ENCODE assay signal across 1 cellular context in genomic region chr1:230158422-230159291, GRCh38.
TF ChIP-seq lines count a peak whose summit lies in the region.

No MANE protein-coding gene starts in this region.

TF ChIP-seq in HepG2, 621 proteins besides CTCF, POLR2A, EP300 and RAD21 (continued from another document):
- TF ChIP-seq, protein P1, sequence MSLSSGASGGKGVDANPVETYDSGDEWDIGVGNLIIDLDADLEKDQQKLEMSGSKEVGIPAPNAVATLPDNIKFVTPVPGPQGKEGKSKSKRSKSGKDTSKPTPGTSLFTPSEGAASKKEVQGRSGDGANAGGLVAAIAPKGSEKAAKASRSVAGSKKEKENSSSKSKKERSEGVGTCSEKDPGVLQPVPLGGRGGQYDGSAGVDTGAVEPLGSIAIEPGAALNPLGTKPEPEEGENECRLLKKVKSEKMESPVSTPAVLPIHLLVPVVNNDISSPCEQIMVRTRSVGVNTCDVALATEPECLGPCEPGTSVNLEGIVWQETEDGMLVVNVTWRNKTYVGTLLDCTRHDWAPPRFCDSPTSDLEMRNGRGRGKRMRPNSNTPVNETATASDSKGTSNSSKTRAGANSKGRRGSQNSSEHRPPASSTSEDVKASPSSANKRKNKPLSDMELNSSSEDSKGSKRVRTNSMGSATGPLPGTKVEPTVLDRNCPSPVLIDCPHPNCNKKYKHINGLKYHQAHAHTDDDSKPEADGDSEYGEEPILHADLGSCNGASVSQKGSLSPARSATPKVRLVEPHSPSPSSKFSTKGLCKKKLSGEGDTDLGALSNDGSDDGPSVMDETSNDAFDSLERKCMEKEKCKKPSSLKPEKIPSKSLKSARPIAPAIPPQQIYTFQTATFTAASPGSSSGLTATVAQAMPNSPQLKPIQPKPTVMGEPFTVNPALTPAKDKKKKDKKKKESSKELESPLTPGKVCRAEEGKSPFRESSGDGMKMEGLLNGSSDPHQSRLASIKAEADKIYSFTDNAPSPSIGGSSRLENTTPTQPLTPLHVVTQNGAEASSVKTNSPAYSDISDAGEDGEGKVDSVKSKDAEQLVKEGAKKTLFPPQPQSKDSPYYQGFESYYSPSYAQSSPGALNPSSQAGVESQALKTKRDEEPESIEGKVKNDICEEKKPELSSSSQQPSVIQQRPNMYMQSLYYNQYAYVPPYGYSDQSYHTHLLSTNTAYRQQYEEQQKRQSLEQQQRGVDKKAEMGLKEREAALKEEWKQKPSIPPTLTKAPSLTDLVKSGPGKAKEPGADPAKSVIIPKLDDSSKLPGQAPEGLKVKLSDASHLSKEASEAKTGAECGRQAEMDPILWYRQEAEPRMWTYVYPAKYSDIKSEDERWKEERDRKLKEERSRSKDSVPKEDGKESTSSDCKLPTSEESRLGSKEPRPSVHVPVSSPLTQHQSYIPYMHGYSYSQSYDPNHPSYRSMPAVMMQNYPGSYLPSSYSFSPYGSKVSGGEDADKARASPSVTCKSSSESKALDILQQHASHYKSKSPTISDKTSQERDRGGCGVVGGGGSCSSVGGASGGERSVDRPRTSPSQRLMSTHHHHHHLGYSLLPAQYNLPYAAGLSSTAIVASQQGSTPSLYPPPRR (CRISPR knock-in tag; IDR thresholded peaks at IDR 0.05; ENCODE audit: borderline replicate concordance), result peak; percentile 93
- peak; percentile 99 for TF ChIP-seq ARID5B (CRISPR knock-in tag; IDR thresholded peaks at IDR 0.05)
- 0 out of 2 replicates have a peak, but pooled peaks have one; percentile 31 for TF ChIP-seq STAT5B (CRISPR knock-in tag; IDR thresholded peaks at IDR 0.05)
- TF ChIP-seq MED13 (CRISPR knock-in tag; IDR thresholded peaks at IDR 0.05), result peak; percentile 70; the same call in 1 of the 2 replicates
- no peak for TF ChIP-seq RFX3 (CRISPR knock-in tag; IDR thresholded peaks at IDR 0.05)
- TF ChIP-seq, protein P2, sequence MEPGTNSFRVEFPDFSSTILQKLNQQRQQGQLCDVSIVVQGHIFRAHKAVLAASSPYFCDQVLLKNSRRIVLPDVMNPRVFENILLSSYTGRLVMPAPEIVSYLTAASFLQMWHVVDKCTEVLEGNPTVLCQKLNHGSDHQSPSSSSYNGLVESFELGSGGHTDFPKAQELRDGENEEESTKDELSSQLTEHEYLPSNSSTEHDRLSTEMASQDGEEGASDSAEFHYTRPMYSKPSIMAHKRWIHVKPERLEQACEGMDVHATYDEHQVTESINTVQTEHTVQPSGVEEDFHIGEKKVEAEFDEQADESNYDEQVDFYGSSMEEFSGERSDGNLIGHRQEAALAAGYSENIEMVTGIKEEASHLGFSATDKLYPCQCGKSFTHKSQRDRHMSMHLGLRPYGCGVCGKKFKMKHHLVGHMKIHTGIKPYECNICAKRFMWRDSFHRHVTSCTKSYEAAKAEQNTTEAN (CRISPR knock-in tag; conservative IDR thresholded peaks at IDR 0.05), result peak; percentile 99
- no peak for TF ChIP-seq NFAT5 (CRISPR knock-in tag; IDR thresholded peaks at IDR 0.05)
- peak; percentile 96 for TF ChIP-seq RARA (CRISPR knock-in tag; IDR thresholded peaks at IDR 0.05)
- TF ChIP-seq ZNF333 (CRISPR knock-in tag; IDR thresholded peaks at IDR 0.05; ENCODE audit: borderline replicate concordance), result no peak
- peak; percentile 51; the same call in 1 of the 2 replicates for TF ChIP-seq MXD4 (CRISPR knock-in tag; IDR thresholded peaks at IDR 0.05)
